In genomic region chr10:53744176-53744575, GRCh38 we compare ENCODE assay signal across 34 cellular contexts.
DNase-seq lines count a peak whose midpoint lies in the region; ATAC-seq, FAIRE-seq and TF ChIP-seq lines count a peak whose summit lies in the region.
"Had no signal": no experiment of that assay in that cellular context is flagged by ENCODE, and none has a peak within 500 bp of the region (broad histone marks: within the 10 kb centered on the region; RNA-seq: fewer than 3 reads in every experiment).

No MANE protein-coding gene starts in this region.

- H3K4me3 ChIP-seq in GM23338: no peak overlapping the region
- H3K4me3 ChIP-seq in H1 (ENCODE audit: extremely low read depth in 1 of 4, insufficient read depth in 2 of 4, low read depth in 3 of 4, low read length in 4 of 4): no peak overlapping the region
- H3K4me3 ChIP-seq in sigmoid colon: no peak overlapping the region
- H3K4me3 ChIP-seq: A549; BLaER1; BLaER1 treated with 17β-estradiol and CSF1 and Interleukin-3, amounts not matched to agents 10 nM and 100 nM had no signal

- TF ChIP-seq CTCF in GM23338 (conservative IDR thresholded peaks at IDR 0.05; ENCODE audit: low read depth in 2 of 2): no peak
- TF ChIP-seq CTCF in H1 (IDR thresholded peaks at IDR 0.05; ENCODE audit: control extremely low read depth in 1 of 3, insufficient read depth in 1 of 3, low read depth in 1 of 3, low read length in 3 of 3): no peak
- no peak for TF ChIP-seq CTCF in sigmoid colon (IDR thresholded peaks at IDR 0.05)

- H3K4me3 Mint-ChIP-seq in GM23338: no peak overlapping the region
- H3K4me3 Mint-ChIP-seq in stimulated activated memory B cell treated with anti-CD40 and anti-IgM and Interleukin-4, amounts not matched to agents 10 μg/mL and 1 μg/mL and 100 μg/mL, for 72 hours: no peak overlapping the region
- H3K4me3 Mint-ChIP-seq: B cell; CD14-positive monocyte; CD4-positive, alpha-beta memory T cell; CD4-positive, alpha-beta T cell; CD4-positive, CD25-positive, alpha-beta regulatory T cell; CD8-positive, alpha-beta memory T cell; CD8-positive, alpha-beta T cell had no signal

- DNase-seq in GM23338 (ENCODE audit: low spot score): no peak
- DNase-seq in H1 (ENCODE audit: low read depth in 1 of 2, low spot score in 2 of 2): no peak
- no peak for DNase-seq in sigmoid colon
- no peak for DNase-seq in activated CD4-positive, alpha-beta T cell treated with anti-CD3 and anti-CD28 coated beads for 48 hours
- no peak for DNase-seq in COR-L47 (lab: John Stamatoyannopoulos, UW)
- DNase-seq: 8988T; ACHN; AML-193; BE2C; C1 segment of cervical spinal cord; Caco-2; Calu3; CD4-positive, alpha-beta memory T cell; CD4-positive, alpha-beta T cell; CD4-positive, CD25-positive, alpha-beta regulatory T cell; CD8-positive, alpha-beta memory T cell; CD8-positive, alpha-beta T cell; DMS 273 treated with DMSO at 0.1 percent for 48 hours; DMS153; DMS53; DMS79; DMS79 treated with DMSO at 0.1 percent for 48 hours; DND-41; EL had no signal

- H2AFZ ChIP-seq in GM23338 (peak overlapping the region; percentile 26; the same call in 1 of the 2 replicates), H1 (ENCODE audit: low read length) (no peak overlapping the region)

- H3K27ac Mint-ChIP-seq in GM23338: no peak overlapping the region
- no peak overlapping the region for H3K27ac Mint-ChIP-seq in stimulated activated memory B cell treated with anti-CD40 and anti-IgM and Interleukin-4, amounts not matched to agents 10 μg/mL and 1 μg/mL and 100 μg/mL, for 72 hours
- H3K27ac Mint-ChIP-seq: B cell; CD14-positive monocyte; CD4-positive, alpha-beta memory T cell; CD4-positive, alpha-beta T cell; CD4-positive, CD25-positive, alpha-beta regulatory T cell; CD8-positive, alpha-beta memory T cell; CD8-positive, alpha-beta T cell had no signal

- H2BK12ac ChIP-seq in H1 (ENCODE audit: low read depth, low read length): no peak overlapping the region

- H3K27ac ChIP-seq in GM23338 (ENCODE audit: low read depth): no peak overlapping the region
- no peak overlapping the region for H3K27ac ChIP-seq in H1 (ENCODE audit: low read depth, low read length)
- H3K27ac ChIP-seq in sigmoid colon: no peak overlapping the region
- H3K27ac ChIP-seq: 22Rv1; A549; BLaER1; BLaER1 treated with 17β-estradiol and CSF1 and Interleukin-3, amounts not matched to agents 10 nM and 100 nM; C4-2B had no signal

- H4K5ac ChIP-seq in H1 (ENCODE audit: insufficient read length, low read depth, low read length): no peak overlapping the region

- no peak overlapping the region for H3K4ac ChIP-seq in H1 (replicated peaks; ENCODE audit: insufficient read length, low read depth, low read length)

- H3K36me3 Mint-ChIP-seq in GM23338 (ENCODE audit: low read depth): peaks cover 25% of the 10 kb centered on the region
- H3K36me3 Mint-ChIP-seq in stimulated activated memory B cell treated with anti-CD40 and anti-IgM and Interleukin-4, amounts not matched to agents 10 μg/mL and 1 μg/mL and 100 μg/mL, for 72 hours: no peaks in the 10 kb centered on the region
- H3K36me3 Mint-ChIP-seq: CD14-positive monocyte; CD4-positive, alpha-beta memory T cell; CD4-positive, CD25-positive, alpha-beta regulatory T cell; CD8-positive, alpha-beta T cell had no signal

- H4K8ac ChIP-seq in H1 (ENCODE audit: extremely low read depth, insufficient read depth, low read length): no peak overlapping the region

- no peak overlapping the region for H2BK15ac ChIP-seq in H1 (ENCODE audit: low read length)

- H3K56ac ChIP-seq in H1 (replicated peaks; ENCODE audit: insufficient read length, low read depth, low read length): no peak overlapping the region

- H3K18ac ChIP-seq in H1 (ENCODE audit: extremely low read depth, low read length): peak overlapping the region; percentile 1; the same call in 1 of the 2 replicates

- WGBS in H1 (ENCODE audit: extremely low coverage in 1 of 2, insufficient coverage in 1 of 2, insufficient read length in 1 of 2, insufficient replicate concordance in 2 of 2, low coverage in 1 of 2, low lambda C conversion rate in 2 of 2, missing lambda C conversion rate in 1 of 2), 2 experiments: 94% methylated on average over 2 of the region's 2 CpGs; no CpG with 5 or more reads in 1 of the 2 experiments
- 91 to 96% methylated on average over 2 of the region's 2 CpGs for WGBS in sigmoid colon, 2 donors

- H3K4me1 ChIP-seq in GM23338 (ENCODE audit: insufficient read depth) (peaks cover 5% of the 10 kb centered on the region; the same call in 1 of the 2 replicates), H1 (replicated peaks in 1 of 4; ENCODE audit: control insufficient read depth in 3 of 4, insufficient read depth in 4 of 4, low read length in 3 of 4) (peaks cover 0 to 3% (median 2%) of the 10 kb centered on the region in 4 experiments; a peak in 4 of 7 replicates), sigmoid colon (no peaks in the 10 kb centered on the region)
- H3K4me1 ChIP-seq: A549, BE2C, BLaER1, Caco-2 had no signal

- H3K4me1 Mint-ChIP-seq in GM23338: peaks cover 8% of the 10 kb centered on the region
- H3K4me1 Mint-ChIP-seq in stimulated activated memory B cell treated with anti-CD40 and anti-IgM and Interleukin-4, amounts not matched to agents 10 μg/mL and 1 μg/mL and 100 μg/mL, for 72 hours: no peaks in the 10 kb centered on the region
- H3K4me1 Mint-ChIP-seq: B cell; CD14-positive monocyte; CD4-positive, CD25-positive, alpha-beta regulatory T cell; CD8-positive, alpha-beta memory T cell had no signal

- H3F3A ChIP-seq in GM23338 (replicated peaks; ENCODE audit: low read depth): no peaks in the 10 kb centered on the region

- H3K9me3 ChIP-seq in H1 (ENCODE audit: insufficient read depth in 2 of 2, low read depth in 1 of 2, low read length in 1 of 2) (peaks cover 2 to 14% of the 10 kb centered on the region in 2 experiments; a peak in 3 of 4 replicates), sigmoid colon (no peaks in the 10 kb centered on the region)
- H3K9me3 ChIP-seq: A549, BE2C had no signal

- H3K79me2 ChIP-seq in GM23338 (replicated peaks; ENCODE audit: insufficient read depth) (no peaks in the 10 kb centered on the region), H1 (ENCODE audit: control insufficient read depth in 1 of 2, insufficient read depth in 2 of 2, low read length in 2 of 2) (no peaks in the 10 kb centered on the region)

- peaks cover 2% of the 10 kb centered on the region for H3K27me3 Mint-ChIP-seq in GM23338 (ENCODE audit: insufficient read depth, low read depth, poor library complexity)
- no peaks in the 10 kb centered on the region for H3K27me3 Mint-ChIP-seq in stimulated activated memory B cell treated with anti-CD40 and anti-IgM and Interleukin-4, amounts not matched to agents 10 μg/mL and 1 μg/mL and 100 μg/mL, for 72 hours
- H3K27me3 Mint-ChIP-seq: B cell; CD4-positive, alpha-beta memory T cell; CD4-positive, alpha-beta T cell; CD4-positive, CD25-positive, alpha-beta regulatory T cell; CD8-positive, alpha-beta memory T cell had no signal

- H4K20me1 ChIP-seq in GM23338 (replicated peaks; ENCODE audit: insufficient read depth): no peaks in the 10 kb centered on the region
- no peaks in the 10 kb centered on the region for H4K20me1 ChIP-seq in H1 (replicated peaks in 1 of 2; ENCODE audit: control insufficient read depth in 1 of 2, insufficient read depth in 2 of 2, low read length in 2 of 2)
- H4K20me1 ChIP-seq: BLaER1; BLaER1 treated with 17β-estradiol and CSF1 and Interleukin-3, amounts not matched to agents 10 nM and 100 nM had no signal

- no peaks in the 10 kb centered on the region for H3K23me2 ChIP-seq in H1 (ENCODE audit: low read depth, low read length)

- H4K91ac ChIP-seq in H1 (replicated peaks; ENCODE audit: insufficient read length, low read length): peak overlapping the region; percentile 10

- H2BK20ac ChIP-seq in H1 (ENCODE audit: low read length): no peak overlapping the region

- no peak overlapping the region for H3K23ac ChIP-seq in H1 (ENCODE audit: insufficient read length)

- peak overlapping the region; percentile 77 for H2BK5ac ChIP-seq in H1 (ENCODE audit: low read depth, low read length)

- no peak for TF ChIP-seq RAD21 in H1 (IDR thresholded peaks at IDR 0.05 in 1 of 2, conservative IDR thresholded peaks at IDR 0.05 in 1 of 2; ENCODE audit: low read depth in 2 of 2, low read length in 2 of 2)

- TF ChIP-seq POLR2A in H1 (IDR thresholded peaks at IDR 0.05; ENCODE audit: control extremely low read depth in 1 of 2, low read depth in 2 of 2, low read length in 2 of 2) (no peak), sigmoid colon (IDR thresholded peaks at IDR 0.05) (no peak)

- TF ChIP-seq EP300 in H1 (IDR thresholded peaks at IDR 0.05; ENCODE audit: borderline replicate concordance in 1 of 2, low read depth in 2 of 2, low read length in 2 of 2) (no peak), sigmoid colon (IDR thresholded peaks at IDR 0.05) (no peak)

- no peak overlapping the region for H2AK5ac ChIP-seq in H1 (ENCODE audit: low read depth, low read length)

- no peak overlapping the region for H3K14ac ChIP-seq in H1 (ENCODE audit: insufficient read length)

- H3K9me2 ChIP-seq in GM23338 (ENCODE audit: insufficient read depth): peaks cover 4% of the 10 kb centered on the region; the same call in 1 of the 2 replicates

- intact Hi-C loops in sigmoid colon (cut with DNase I): no loop called here

- H3K4me2 ChIP-seq in GM23338 (no peak overlapping the region), H1 (ENCODE audit: insufficient read depth in 1 of 2, low read depth in 2 of 2, low read length in 2 of 2) (no peak overlapping the region)
- H3K4me2 ChIP-seq: A549; BLaER1; BLaER1 treated with 17β-estradiol and CSF1 and Interleukin-3, amounts not matched to agents 10 nM and 100 nM had no signal

- no peak overlapping the region for H3K9ac ChIP-seq in H1 (replicated peaks in 1 of 4; ENCODE audit: extremely low read depth in 1 of 4, low read depth in 3 of 4, low read length in 3 of 4)
- H3K9ac ChIP-seq: BLaER1; BLaER1 treated with 17β-estradiol and CSF1 and Interleukin-3, amounts not matched to agents 10 nM and 100 nM had no signal

- no peaks in the 10 kb centered on the region for H3K79me1 ChIP-seq in H1 (ENCODE audit: low read depth, low read length)

- H3K36me3 ChIP-seq in GM23338 (ENCODE audit: insufficient read depth) (no peaks in the 10 kb centered on the region), H1 (ENCODE audit: control insufficient read depth in 2 of 4, insufficient read depth in 4 of 4, low read length in 3 of 4) (no peaks in the 10 kb centered on the region; a peak in 1 of 8 replicates), sigmoid colon (no peaks in the 10 kb centered on the region)
- H3K36me3 ChIP-seq: BE2C; BLaER1; BLaER1 treated with 17β-estradiol and CSF1 and Interleukin-3, amounts not matched to agents 10 nM and 100 nM had no signal

- no peak overlapping the region for H2BK120ac ChIP-seq in H1 (replicated peaks; ENCODE audit: low read depth, low read length)

- POLR2A ChIA-PET in H1 (lab: Charles Lee; ENCODE audit: partially characterized antibody): no interaction called here

- FAIRE-seq in H1 (lab: Jason Lieb, UNC): no peak
- FAIRE-seq: A204.1, A549, D721Med had no signal

- H3K27me3 ChIP-seq in GM23338 (ENCODE audit: insufficient read depth): no peaks in the 10 kb centered on the region
- no peaks in the 10 kb centered on the region for H3K27me3 ChIP-seq in H1 (replicated peaks in 1 of 4; ENCODE audit: control insufficient read depth in 3 of 4, extremely low read depth in 1 of 4, insufficient read depth in 3 of 4, low read length in 3 of 4)
- H3K27me3 ChIP-seq in sigmoid colon: no peaks in the 10 kb centered on the region
- H3K27me3 ChIP-seq: BE2C; BLaER1; BLaER1 treated with 17β-estradiol and CSF1 and Interleukin-3, amounts not matched to agents 10 nM and 100 nM had no signal

- CTCF ChIA-PET in H1 (lab: Charles Lee; ENCODE audit: partially characterized antibody): interaction anchor here (0.9 kb wide), 1 partner anchor 16 kb away, joined by 4 read pairs; no protein-coding TSS in a partner anchor

- H3K9me3 Mint-ChIP-seq in GM23338: peaks cover 17% of the 10 kb centered on the region
- H3K9me3 Mint-ChIP-seq in stimulated activated memory B cell treated with anti-CD40 and anti-IgM and Interleukin-4, amounts not matched to agents 10 μg/mL and 1 μg/mL and 100 μg/mL, for 72 hours: peaks cover 6% of the 10 kb centered on the region

- no peak for ATAC-seq in GM23338
- peak; percentile 8 for ATAC-seq in stimulated activated memory B cell treated with anti-CD40 and anti-IgM and Interleukin-4, amounts not matched to agents 10 μg/mL and 1 μg/mL and 100 μg/mL, for 72 hours
- ATAC-seq: A549; CD8-positive, alpha-beta T cell had no signal
